8 cellular contexts compared by ENCODE assay signal in genomic region chr10:89837173-89838001, GRCh38.
DNase-seq lines count a peak whose midpoint lies in the region; ATAC-seq and TF ChIP-seq lines count a peak whose summit lies in the region.

No MANE protein-coding gene starts in this region.

- H3K4me3 ChIP-seq in cardiac fibroblast (replicated peaks in 1 of 2; ENCODE audit: low read depth in 2 of 2, low read length in 2 of 2) (peak overlapping the region; percentile 47 to 56), suprapubic skin (peak overlapping the region; percentile 60)

- H3K27me3 Mint-ChIP-seq in T-cell: peaks cover 0 to 13% of the 10 kb centered on the region in 2 donors
- peaks cover 16% of the 10 kb centered on the region for H3K27me3 Mint-ChIP-seq in memory B cell

- H3K9me3 ChIP-seq in suprapubic skin: no peaks in the 10 kb centered on the region

- H3K27ac Mint-ChIP-seq in T-cell (peak overlapping the region; percentile 50 to 81), memory B cell (peak overlapping the region; percentile 91)

- intact Hi-C loops in Right ventricle myocardium inferior (cut with DNase I): no loop called here
- intact Hi-C loops in cardiac septum (cut with DNase I): no loop called here

- no peak for TF ChIP-seq POLR2A in suprapubic skin (IDR thresholded peaks at IDR 0.05)

- peaks cover 11% of the 10 kb centered on the region for H3K4me1 ChIP-seq in suprapubic skin

- H3K36me3 Mint-ChIP-seq in T-cell: no peaks in the 10 kb centered on the region
- H3K36me3 Mint-ChIP-seq in memory B cell: no peaks in the 10 kb centered on the region

- 6% methylated on average over 45 of the region's 60 CpGs for WGBS in suprapubic skin

- H3K27me3 ChIP-seq in suprapubic skin: peaks cover 6% of the 10 kb centered on the region

- H3K9me3 Mint-ChIP-seq in T-cell (no peaks in the 10 kb centered on the region), memory B cell (peaks cover 7% of the 10 kb centered on the region)

- CTCF ChIA-PET in T-cell (lab: Charles Lee): interaction anchor here (0.5 to 0.6 kb wide), 2 partner anchors 36 to 1413 kb away, joined by 3 read pairs; no protein-coding TSS in a partner anchor

- H3K4me1 Mint-ChIP-seq in T-cell (peaks cover 17 to 21% (median 20%) of the 10 kb centered on the region in 3 donors), memory B cell (peaks cover 10% of the 10 kb centered on the region)

- POLR2A ChIA-PET in T-cell (lab: Charles Lee): no interaction called here

- peak overlapping the region; percentile 83 to 88 (median 87) for H3K4me3 Mint-ChIP-seq in T-cell
- peak overlapping the region; percentile 87 for H3K4me3 Mint-ChIP-seq in memory B cell

- no peaks in the 10 kb centered on the region for H3K36me3 ChIP-seq in suprapubic skin

- no peak for TF ChIP-seq EP300 in suprapubic skin (IDR thresholded peaks at IDR 0.05)

- no peak overlapping the region for H3K27ac ChIP-seq in suprapubic skin

- ATAC-seq in Right ventricle myocardium inferior (peak; percentile 42), T-cell (replicated peaks in 1 of 4) (peak; percentile 52 to 68 (median 66)), memory B cell (ENCODE audit: low read depth) (peak; percentile 66), HG02840 (IDR thresholded peaks at IDR 0.05; ENCODE audit: low FRiP score, unreplicated experiment) (no peak)

- TF ChIP-seq CTCF in cardiac fibroblast (IDR thresholded peaks at IDR 0.05; ENCODE audit: low read depth, low read length): peak; percentile 13
- TF ChIP-seq CTCF in suprapubic skin (IDR thresholded peaks at IDR 0.05): no peak

- DNase-seq in Right ventricle myocardium inferior (ENCODE audit: missing footprints) (peak; percentile 73), cardiac septum (ENCODE audit: low spot score) (no peak), T-cell (peak in 28 of 34 experiments; percentile 3 to 42 (median 17)), cardiac fibroblast (ENCODE audit: low read depth in 2 of 2) (peak; percentile 36 to 42), memory B cell (ENCODE audit: low spot score in 2 of 2) (peak; percentile 25 to 51), suprapubic skin (ENCODE audit: low spot score in 2 of 2) (no peak), NCI-H1417 (lab: John Stamatoyannopoulos, UW) (no peak)

Comparison
In these comparisons a context has a peak if more than half of its experiments do, and no peak if none do; other contexts are left out.
1. DNase-seq: peak in Right ventricle myocardium inferior (single experiment), T-cell (28 of 34), cardiac fibroblast (2 of 2) and memory B cell (2 of 2); none in cardiac septum (single experiment), suprapubic skin (0 of 2) and NCI-H1417 (0 of 3).